ENCODE assay signal across 24 cellular contexts in genomic region chr5:10623305-10623910, GRCh38. TPM values are rescaled to one million over a fixed set of nuclear protein-coding genes. Genes with fewer than 3 reads are reported as not detected.
A peak's percentile ranks its signal among the peaks of the same experiment; 100 is the strongest.
DNase-seq lines count a peak whose midpoint lies in the region; ATAC-seq, FAIRE-seq and TF ChIP-seq lines count a peak whose summit lies in the region.
"Had no signal": no experiment of that assay in that cellular context is flagged by ENCODE, and none has a peak within 500 bp of the region (broad histone marks: within the 10 kb centered on the region; RNA-seq: fewer than 3 reads in every experiment).

No MANE protein-coding gene starts in this region.

- no peaks in the 10 kb centered on the region for H3K79me2 ChIP-seq in Karpas-422 (ENCODE audit: low read length)

- no peak for FAIRE-seq in GM12891 (lab: Jason Lieb, UNC)
- FAIRE-seq: H1 had no signal

- 86 to 92% methylated on average over 4 to 10 of the region's 10 CpGs for WGBS in endodermal cell (ENCODE audit: insufficient coverage in 1 of 2, insufficient read length in 1 of 2), 2 experiments

- no peak overlapping the region for H3K27ac Mint-ChIP-seq in endodermal cell
- H3K27ac Mint-ChIP-seq: B cell; CD8-positive, alpha-beta T cell; IgD-negative memory B cell had no signal

- no peaks in the 10 kb centered on the region for H3K27me3 Mint-ChIP-seq in endodermal cell (ENCODE audit: insufficient read depth)
- H3K27me3 Mint-ChIP-seq: B cell, IgD-negative memory B cell had no signal

- CTCF ChIA-PET in HEK293T (lab: Yijun Ruan, JAX), result no interaction called here

- H3K4me1 ChIP-seq in endodermal cell (ENCODE audit: control insufficient read depth, insufficient read depth, low read length) (no peaks in the 10 kb centered on the region), neutrophil (ENCODE audit: control insufficient read depth in 1 of 2, insufficient read depth in 1 of 2, low read depth in 1 of 2, low read length in 1 of 2) (peaks cover 64 to 78% of the 10 kb centered on the region in 2 experiments), Karpas-422 (ENCODE audit: low read length) (peaks cover 32% of the 10 kb centered on the region)

- H3K9me2 ChIP-seq in Karpas-422 (replicated peaks; ENCODE audit: insufficient read depth, low read length), result no peaks in the 10 kb centered on the region

- no peak for DNase-seq in GM12891 (ENCODE audit: insufficient read length, low spot score)
- DNase-seq in NCI-H82 (lab: John Stamatoyannopoulos, UW), result peak; percentile 94
- peak; percentile 33 for DNase-seq in endodermal cell
- DNase-seq in HEK293T (ENCODE audit: extremely low spot score), result no peak
- DNase-seq in Karpas-422, result no peak
- no peak for DNase-seq in anterior cingulate cortex (lab: John Stamatoyannopoulos, UW)
- DNase-seq: CD8-positive, alpha-beta T cell; DMS79 treated with DMSO at 0.1 percent for 48 hours; HCEC 1CT; NCI-H1048; NCI-H1694; NCI-H2029 treated with DMSO at 0.1 percent for 48 hours; NCI-H446 treated with DMSO at 0.1 percent for 48 hours; NCI-H748 treated with DMSO at 0.1 percent for 48 hours; RPMI8226; SHP77 had no signal

- H3K4me3 ChIP-seq in endodermal cell (ENCODE audit: low read length), result no peak overlapping the region
- H3K4me3 ChIP-seq in neutrophil (ENCODE audit: low read depth in 1 of 2, low read length in 1 of 2), result no peak overlapping the region
- no peak overlapping the region for H3K4me3 ChIP-seq in Karpas-422 (ENCODE audit: low read length)

- H3K9ac ChIP-seq in endodermal cell (ENCODE audit: extremely low read depth, low read length, poor library complexity, severe bottlenecking) (no peak overlapping the region), Karpas-422 (ENCODE audit: low read length) (no peak overlapping the region)
- H3K9ac ChIP-seq: KMS-11 had no signal

- H4K20me1 ChIP-seq in Karpas-422 (ENCODE audit: insufficient read depth, low read depth, low read length), result no peaks in the 10 kb centered on the region

- H2AFZ ChIP-seq in Karpas-422 (ENCODE audit: low read length), result no peak overlapping the region

- H3K27me3 ChIP-seq in endodermal cell (ENCODE audit: control insufficient read depth, insufficient read depth, low read length, poor library complexity, severe bottlenecking) (no peaks in the 10 kb centered on the region), neutrophil (no peaks in the 10 kb centered on the region), Karpas-422 (ENCODE audit: low read length) (no peaks in the 10 kb centered on the region; the same call in 1 of the 2 replicates)

- TF ChIP-seq POLR2A in GM12891 (IDR thresholded peaks at IDR 0.05; ENCODE audit: low read depth, low read length), result no peak

- H3K4me2 ChIP-seq in Karpas-422 (ENCODE audit: low read depth, low read length, poor library complexity, severe bottlenecking), result no peak overlapping the region
- H3K4me2 ChIP-seq: KMS-11 had no signal

- POLR2A ChIA-PET in HEK293T (lab: Yijun Ruan, JAX), result interaction anchor here (1.0 kb wide), 1 partner anchor 16 kb away, joined by 5 read pairs; no protein-coding TSS in a partner anchor

- H3K36me3 ChIP-seq in endodermal cell (ENCODE audit: control insufficient read depth, insufficient read depth, low read length) (peaks cover 11% of the 10 kb centered on the region), neutrophil (no peaks in the 10 kb centered on the region), Karpas-422 (ENCODE audit: insufficient read depth, low read length) (no peaks in the 10 kb centered on the region)

- H3K9me3 ChIP-seq in endodermal cell (ENCODE audit: control insufficient read depth, low read length) (peaks cover 10% of the 10 kb centered on the region), neutrophil (no peaks in the 10 kb centered on the region), Karpas-422 (ENCODE audit: low read length) (no peaks in the 10 kb centered on the region)
- H3K9me3 ChIP-seq: Caco-2 had no signal

- H3K4me3 Mint-ChIP-seq in endodermal cell, result no peak overlapping the region
- H3K4me3 Mint-ChIP-seq: B cell; CD8-positive, alpha-beta T cell; IgD-negative memory B cell had no signal

- peaks cover 33% of the 10 kb centered on the region for H3K36me3 Mint-ChIP-seq in endodermal cell (ENCODE audit: low read depth)
- H3K36me3 Mint-ChIP-seq: CD8-positive, alpha-beta T cell had no signal

- peaks cover 20% of the 10 kb centered on the region for H3K4me1 Mint-ChIP-seq in endodermal cell

- ATAC-seq in GM19452 (IDR thresholded peaks at IDR 0.05; ENCODE audit: unreplicated experiment), result no peak
- ATAC-seq: CD8-positive, alpha-beta T cell had no signal

- no peak overlapping the region for H3K27ac ChIP-seq in endodermal cell (ENCODE audit: low read depth, low read length)
- peak overlapping the region; percentile 66 for H3K27ac ChIP-seq in neutrophil
- no peak overlapping the region for H3K27ac ChIP-seq in Karpas-422 (ENCODE audit: low read length)
- H3K27ac ChIP-seq: C4-2B, KMS-11 had no signal

- H3K9me3 Mint-ChIP-seq in endodermal cell, result peaks cover 9% of the 10 kb centered on the region
- H3K9me3 Mint-ChIP-seq: CD8-positive, alpha-beta T cell had no signal

- TF ChIP-seq CTCF in endodermal cell (conservative IDR thresholded peaks at IDR 0.05) (no peak), neutrophil (IDR thresholded peaks at IDR 0.05) (no peak)

TF ChIP-seq in GM12891, 5 proteins besides CTCF, POLR2A, EP300 and RAD21:
- no peak for TF ChIP-seq TAF1 (IDR thresholded peaks at IDR 0.05; ENCODE audit: low read depth, low read length)
- no peak for TF ChIP-seq SPI1 (IDR thresholded peaks at IDR 0.05; ENCODE audit: low read depth, low read length)
- no peak for TF ChIP-seq PAX5 (IDR thresholded peaks at IDR 0.05; ENCODE audit: insufficient read depth, low read length, severe bottlenecking)
- 0 out of 2 replicates have a peak, but pooled peaks have one; percentile 40 for TF ChIP-seq POLR2AphosphoS5 (IDR thresholded peaks at IDR 0.05; ENCODE audit: low read depth, low read length)
- TF ChIP-seq POU2F2 (IDR thresholded peaks at IDR 0.05; ENCODE audit: low read depth, low read length), result no peak

TF ChIP-seq in HEK293T, 16 proteins besides CTCF, POLR2A, EP300 and RAD21:
- TF ChIP-seq HDGF (IDR thresholded peaks at IDR 0.05; ENCODE audit: borderline replicate concordance) (no peak), FOXM1 (IDR thresholded peaks at IDR 0.05; ENCODE audit: borderline replicate concordance) (no peak), ARNT (IDR thresholded peaks at IDR 0.05) (no peak), CTBP1 (IDR thresholded peaks at IDR 0.05; ENCODE audit: borderline replicate concordance) (no peak), TARDBP (IDR thresholded peaks at IDR 0.05) (no peak), SP1 (IDR thresholded peaks at IDR 0.05) (no peak), ELF4 (IDR thresholded peaks at IDR 0.05) (no peak), BHLHE40 (IDR thresholded peaks at IDR 0.05; ENCODE audit: borderline replicate concordance) (no peak)

RNA-seq across cellular contexts. Expression of gene ANKRD33B, which starts 59.5 kb away (rescaled TPM):
- polyA plus RNA-seq in GM12891 (2012; ENCODE audit: low read depth, missing spikeins), result 27.9 TPM
- 10 to 100 TPM; 21.9 to 37.2 TPM for total RNA-seq in endodermal cell
- polyA plus RNA-seq in endodermal cell (2013, experiment 1 of 2), result 2.1 TPM
- polyA plus RNA-seq in endodermal cell (2013, experiment 2 of 2), result 1.8 TPM
- 0.48 and 0.90 TPM in 2 replicates for total RNA-seq in Karpas-422 (2014; rRNA removed; shearing (Covaris generic); ENCODE audit: low replicate concordance)

Comparison
In these comparisons a context has a peak if more than half of its experiments do, and no peak if none do; other contexts are left out.
1. DNase-seq: peak in NCI-H82 (single experiment) and endodermal cell (single experiment); none in GM12891 (single experiment), HEK293T (single experiment), Karpas-422 (single experiment) and anterior cingulate cortex (0 of 58).
2. RNA of gene ANKRD33B, which starts 59.5 kb away (total RNA-seq): 21.9 to 37.2 TPM in endodermal cell; 0.48 to 0.90 TPM in Karpas-422; every median in the first group is over 10 times any median in the second.